Comparison of ENCODE assay signal across 14 cellular contexts in the genomic region with DNA sequence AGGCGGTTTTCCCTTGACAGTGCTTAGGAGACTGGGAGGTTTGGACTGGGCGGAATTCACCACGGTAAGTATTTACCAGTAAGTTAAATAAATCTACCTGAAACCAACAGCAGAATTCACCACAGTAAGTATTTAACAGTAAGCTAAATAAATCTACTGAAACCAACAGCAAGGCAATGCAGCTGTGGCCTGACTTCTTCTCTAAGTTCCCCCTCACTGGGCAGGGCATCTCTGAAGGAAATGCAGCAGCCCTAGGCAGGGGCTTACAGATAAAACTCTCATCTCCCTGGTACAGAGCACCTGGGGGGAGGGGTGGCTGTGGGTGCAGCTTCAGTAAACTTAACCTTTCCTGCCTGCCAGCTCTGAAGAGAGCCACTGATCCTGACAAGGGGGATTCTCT.
A peak's percentile ranks its signal among the peaks of the same experiment; 100 is the strongest.
DNase-seq lines count a peak whose midpoint lies in the region; ATAC-seq, FAIRE-seq and TF ChIP-seq lines count a peak whose summit lies in the region.
"Had no signal": no experiment of that assay in that cellular context is flagged by ENCODE, and none has a peak within 500 bp of the region (broad histone marks: within the 10 kb centered on the region; RNA-seq: fewer than 3 reads in every experiment).

No MANE protein-coding gene starts in this region.

- RAD21 ChIA-PET in GM12878 (lab: Charles Lee; ENCODE audit: unreplicated experiment): no interaction called here

- CTCF ChIA-PET in GM12878 (lab: Yijun Ruan, JAX): no interaction called here

- H3K27ac ChIP-seq in BLaER1 (peak overlapping the region; percentile 74), MM.1S (ENCODE audit: low read length) (peak overlapping the region; percentile 99), GM12878 (ENCODE audit: control insufficient read depth, insufficient read depth) (no peak overlapping the region)
- H3K27ac ChIP-seq: 22Rv1, HL-60 had no signal

- H3K9me3 ChIP-seq in BLaER1: peaks cover 15% of the 10 kb centered on the region
- no peaks in the 10 kb centered on the region for H3K9me3 ChIP-seq in MM.1S (replicated peaks; ENCODE audit: insufficient read depth, low read length)
- H3K9me3 ChIP-seq in GM12878 (replicated peaks; ENCODE audit: control insufficient read depth, insufficient read depth, low read length): no peaks in the 10 kb centered on the region
- H3K9me3 ChIP-seq: HAP-1 had no signal

- in situ Hi-C loops in GM12878 (cut with MboI) (no loop called here), GM13976 (cut with MboI; ENCODE audit: low sequenced_read_pairs, unreplicated experiment) (no loop called here)

- POLR2A ChIA-PET in GM12878 (lab: Charles Lee): no interaction called here

- H3K4me3 ChIP-seq in BLaER1 (no peak overlapping the region), MM.1S (ENCODE audit: low read length) (no peak overlapping the region), GM12878 (no peak overlapping the region)
- H3K4me3 ChIP-seq: HAP-1 had no signal

- H4K20me1 ChIP-seq in BLaER1: no peaks in the 10 kb centered on the region
- H4K20me1 ChIP-seq in MM.1S (ENCODE audit: insufficient read depth, low read length): no peaks in the 10 kb centered on the region
- no peaks in the 10 kb centered on the region for H4K20me1 ChIP-seq in GM12878 (ENCODE audit: control insufficient read depth, insufficient read depth)

- SMC1A ChIA-PET in GM12878 (lab: Charles Lee; ENCODE audit: uncharacterized antibody, unreplicated experiment): interaction anchor here (1.0 kb wide), 1 partner anchor 13 kb away, joined by 3 read pairs; no protein-coding TSS in a partner anchor

- WGBS in GM12878 (ENCODE audit: insufficient coverage, insufficient replicate concordance, low lambda C conversion rate, missing lambda C conversion rate): 38% methylated on average over 3 of the region's 3 CpGs

- ATAC-seq in GM18868 (IDR thresholded peaks at IDR 0.05; ENCODE audit: unreplicated experiment) (peak; percentile 43), GM12878 (no peak), GM18520 (IDR thresholded peaks at IDR 0.05; ENCODE audit: unreplicated experiment) (no peak)

- H2AFZ ChIP-seq in MM.1S (ENCODE audit: low read length) (peak overlapping the region; percentile 54; the same call in 1 of the 2 replicates), GM12878 (ENCODE audit: control insufficient read depth, low read depth, low read length) (no peak overlapping the region)

- intact Hi-C loops in GM12878 (cut with micrococcal nuclease; ENCODE audit: unreplicated experiment): no loop called here

- no peak for FAIRE-seq in GM12878 (lab: Jason Lieb, UNC)
- FAIRE-seq: GM12891, H1 had no signal

- DNase-seq in MM.1S (peak; percentile 94), GM12878 (ENCODE audit: low read depth, low spot score) (peak; percentile 19), UCSD-AML1 (lab: John Stamatoyannopoulos, UW; ENCODE audit: unreplicated experiment) (no peak), GM13976 (ENCODE audit: low spot score) (no peak), DMS153 treated with DMSO at 0.1 percent for 48 hours (lab: John Stamatoyannopoulos, UW; ENCODE audit: unreplicated experiment) (no peak)
- DNase-seq: CD4-positive, CD25-positive, alpha-beta regulatory T cell had no signal

- H3K9ac ChIP-seq in BLaER1: no peak overlapping the region
- peak overlapping the region; percentile 56; the same call in 1 of the 2 replicates for H3K9ac ChIP-seq in MM.1S (ENCODE audit: low read length)
- no peak overlapping the region for H3K9ac ChIP-seq in GM12878 (ENCODE audit: control insufficient read depth, insufficient read depth, low read length)

- no peaks in the 10 kb centered on the region for H3K27me3 ChIP-seq in BLaER1
- no peaks in the 10 kb centered on the region for H3K27me3 ChIP-seq in MM.1S (replicated peaks; ENCODE audit: insufficient read depth, low read length)
- no peaks in the 10 kb centered on the region for H3K27me3 ChIP-seq in GM12878 (replicated peaks in 1 of 2; ENCODE audit: control insufficient read depth in 2 of 2, insufficient read depth in 2 of 2, low read length in 1 of 2)

- no TSS peak for BruUV-seq in GM12878 (replicated peaks; lab: Mats Ljungman, UMichigan)

- peaks cover 23% of the 10 kb centered on the region for H3F3A ChIP-seq in MM.1S (ENCODE audit: insufficient read depth, low read length)

- no peak for TF ChIP-seq RAD21 in GM12878 (IDR thresholded peaks at IDR 0.05; ENCODE audit: insufficient read depth, low read depth, low read length)

- TF ChIP-seq EP300 in GM12878 (IDR thresholded peaks at IDR 0.05; ENCODE audit: borderline replicate concordance in 1 of 2, control insufficient read depth in 1 of 2, low read depth in 2 of 2, low read length in 2 of 2): no peak

- H3K4me1 ChIP-seq in BLaER1 (peaks cover 18% of the 10 kb centered on the region), MM.1S (ENCODE audit: low read length) (peaks cover 32% of the 10 kb centered on the region), GM12878 (ENCODE audit: control insufficient read depth, insufficient read depth, low read length) (no peaks in the 10 kb centered on the region)
- H3K4me1 ChIP-seq: HAP-1 had no signal

- TF ChIP-seq CTCF in MM.1S (IDR thresholded peaks at IDR 0.05; ENCODE audit: low read length): no peak
- no peak for TF ChIP-seq CTCF in GM12878 (IDR thresholded peaks at IDR 0.05 in 2 of 3, conservative IDR thresholded peaks at IDR 0.05 in 1 of 3; ENCODE audit: control insufficient read depth in 2 of 3, extremely low read depth in 1 of 3, insufficient read depth in 1 of 3, low read depth in 3 of 3, low read length in 3 of 3)
- TF ChIP-seq CTCF in GM13976 (IDR thresholded peaks at IDR 0.05; ENCODE audit: borderline replicate concordance, control extremely low read depth, extremely low read depth, insufficient read depth, missing control alignments): no peak

- TF ChIP-seq POLR2A in GM12878 (IDR thresholded peaks at IDR 0.05; ENCODE audit: low read depth, low read length): no peak

- H3K79me2 ChIP-seq in MM.1S (ENCODE audit: low read length) (no peaks in the 10 kb centered on the region), GM12878 (ENCODE audit: control insufficient read depth, insufficient read depth, low read length) (no peaks in the 10 kb centered on the region)

- peak overlapping the region; percentile 75 for H3K4me2 ChIP-seq in BLaER1
- H3K4me2 ChIP-seq in MM.1S (ENCODE audit: low read depth, low read length): peak overlapping the region; percentile 59
- H3K4me2 ChIP-seq in GM12878 (ENCODE audit: control insufficient read depth, insufficient read depth): no peak overlapping the region

- H3K9me2 ChIP-seq in MM.1S (replicated peaks; ENCODE audit: insufficient read depth, low read length): no peaks in the 10 kb centered on the region

- H3K36me3 ChIP-seq in BLaER1: no peaks in the 10 kb centered on the region
- H3K36me3 ChIP-seq in MM.1S (replicated peaks; ENCODE audit: insufficient read depth, low read length): no peaks in the 10 kb centered on the region
- no peaks in the 10 kb centered on the region for H3K36me3 ChIP-seq in GM12878 (ENCODE audit: control insufficient read depth in 2 of 2, insufficient read depth in 2 of 2, low read length in 1 of 2)
- H3K36me3 ChIP-seq: HAP-1 had no signal

TF ChIP-seq in GM12878, 131 proteins besides CTCF, POLR2A, EP300 and RAD21 (continues in another document):
- TF ChIP-seq ATF7 (IDR thresholded peaks at IDR 0.05; ENCODE audit: low read depth) (no peak), ZBED1 (IDR thresholded peaks at IDR 0.05; ENCODE audit: borderline replicate concordance) (no peak), TAF1 (IDR thresholded peaks at IDR 0.05; ENCODE audit: borderline replicate concordance, low read depth, low read length) (no peak), EGR1 (IDR thresholded peaks at IDR 0.05; ENCODE audit: borderline replicate concordance in 1 of 2, low read depth in 2 of 2, low read length in 2 of 2) (no peak), ZNF217 (IDR thresholded peaks at IDR 0.05) (no peak), ZBTB4 (CRISPR knock-in tag; IDR thresholded peaks at IDR 0.05) (no peak)

Comparison
In these comparisons a context has a peak if more than half of its experiments do, and no peak if none do; other contexts are left out.
1. DNase-seq: peak in MM.1S (single experiment) and GM12878 (single experiment); none in UCSD-AML1 (single experiment), GM13976 (single experiment) and DMS153 treated with DMSO at 0.1 percent for 48 hours (single experiment).